8 cellular contexts compared by ENCODE assay signal in the genomic region with DNA sequence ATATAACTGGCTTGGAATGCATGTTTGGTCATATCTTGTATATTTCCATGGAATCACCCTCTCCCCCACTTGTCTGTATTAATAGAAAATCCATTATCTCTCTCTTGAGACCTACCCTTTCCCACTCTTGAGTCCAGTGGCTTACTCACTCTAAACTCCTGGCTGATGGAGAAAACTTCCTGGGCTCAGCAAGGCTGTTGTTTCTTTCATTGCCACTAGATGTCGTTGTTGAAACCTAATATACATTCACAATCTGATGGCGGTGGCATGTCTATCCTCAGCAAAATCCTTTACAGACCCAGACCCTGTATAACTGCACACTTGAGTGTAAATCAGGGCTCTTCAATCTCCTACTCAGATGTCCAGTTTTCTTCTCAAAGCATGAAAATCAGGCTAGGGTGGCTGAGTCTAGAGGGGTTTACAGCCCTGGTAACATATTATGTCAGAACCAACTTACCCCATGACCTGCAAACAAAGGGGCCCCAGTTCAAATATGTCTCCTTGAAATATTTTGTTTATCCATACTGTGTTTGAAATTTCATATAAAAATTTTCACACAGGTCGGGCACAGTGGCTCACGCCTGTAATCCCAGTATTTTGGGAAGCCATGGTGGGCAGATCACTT.
DNase-seq lines count a peak whose midpoint lies in the region; ATAC-seq and TF ChIP-seq lines count a peak whose summit lies in the region.

No MANE protein-coding gene starts in this region.

- no peaks in the 10 kb centered on the region for H3K27me3 ChIP-seq in hepatocyte

- no peaks in the 10 kb centered on the region for H3K4me1 ChIP-seq in hepatocyte (ENCODE audit: insufficient read depth)

- no peaks in the 10 kb centered on the region for H4K20me1 ChIP-seq in hepatocyte (ENCODE audit: insufficient read depth, poor library complexity, severe bottlenecking)

- H3K4me3 ChIP-seq in hepatocyte: no peak overlapping the region

- H3K4me3 Mint-ChIP-seq in activated naive CD8-positive, alpha-beta T cell treated with anti-CD3 and anti-CD28 coated beads for 36 hours: no peak overlapping the region

- peak; percentile 93 for ATAC-seq in GM18861 (IDR thresholded peaks at IDR 0.05; ENCODE audit: unreplicated experiment)
- ATAC-seq in HG03039 (IDR thresholded peaks at IDR 0.05; ENCODE audit: unreplicated experiment): peak; percentile 79
- peak; percentile 55 for ATAC-seq in stimulated activated naive CD8-positive, alpha-beta T cell treated with anti-CD3 and anti-CD28 coated beads, Interleukin-15, Interleukin-2, amounts not matched to agents 100 U/mL and 50 U/mL, for 24 hours

- H3K79me2 ChIP-seq in hepatocyte: no peaks in the 10 kb centered on the region

- no peak overlapping the region for H3K27ac Mint-ChIP-seq in activated naive CD8-positive, alpha-beta T cell treated with anti-CD3 and anti-CD28 coated beads for 36 hours

- TF ChIP-seq CTCF in hepatocyte (IDR thresholded peaks at IDR 0.05; ENCODE audit: poor library complexity): peak; percentile 67

- no peak overlapping the region for H2AFZ ChIP-seq in hepatocyte

- H3K9me2 ChIP-seq in hepatocyte (replicated peaks; ENCODE audit: insufficient read depth): no peaks in the 10 kb centered on the region

- no peak overlapping the region for H3K27ac ChIP-seq in hepatocyte

- DNase-seq in COLO829 (ENCODE audit: low spot score) (peak; percentile 76), NCI-H446 treated with DMSO at 0.1 percent for 48 hours (lab: John Stamatoyannopoulos, UW) (peak; percentile 33), hepatocyte (ENCODE audit: low spot score) (peak; percentile 67), 8988T (no peak)
- DNase-seq in activated naive CD8-positive, alpha-beta T cell treated with anti-CD3 and anti-CD28 coated beads for 36 hours: peak; percentile 11
- DNase-seq in stimulated activated naive CD8-positive, alpha-beta T cell treated with anti-CD3 and anti-CD28 coated beads, Interleukin-15, Interleukin-2, amounts not matched to agents 100 U/mL and 50 U/mL, for 24 hours: peak; percentile 11

- no peaks in the 10 kb centered on the region for H3K9me3 ChIP-seq in hepatocyte (ENCODE audit: low read depth)

- WGBS in hepatocyte (ENCODE audit: low lambda C conversion rate, missing lambda C conversion rate): 50% methylated on average over 4 of the region's 4 CpGs

- no peak overlapping the region for H3K4me2 ChIP-seq in hepatocyte

- H3K36me3 Mint-ChIP-seq in activated naive CD8-positive, alpha-beta T cell treated with anti-CD3 and anti-CD28 coated beads for 36 hours: no peaks in the 10 kb centered on the region

- no peaks in the 10 kb centered on the region for H3K4me1 Mint-ChIP-seq in activated naive CD8-positive, alpha-beta T cell treated with anti-CD3 and anti-CD28 coated beads for 36 hours

- peaks cover 7% of the 10 kb centered on the region for H3K27me3 Mint-ChIP-seq in activated naive CD8-positive, alpha-beta T cell treated with anti-CD3 and anti-CD28 coated beads for 36 hours

- no peaks in the 10 kb centered on the region for H3K36me3 ChIP-seq in hepatocyte (replicated peaks; ENCODE audit: insufficient read depth, low read depth)

- peaks cover 8% of the 10 kb centered on the region for H3K9me3 Mint-ChIP-seq in activated naive CD8-positive, alpha-beta T cell treated with anti-CD3 and anti-CD28 coated beads for 36 hours
